In the genomic region with DNA sequence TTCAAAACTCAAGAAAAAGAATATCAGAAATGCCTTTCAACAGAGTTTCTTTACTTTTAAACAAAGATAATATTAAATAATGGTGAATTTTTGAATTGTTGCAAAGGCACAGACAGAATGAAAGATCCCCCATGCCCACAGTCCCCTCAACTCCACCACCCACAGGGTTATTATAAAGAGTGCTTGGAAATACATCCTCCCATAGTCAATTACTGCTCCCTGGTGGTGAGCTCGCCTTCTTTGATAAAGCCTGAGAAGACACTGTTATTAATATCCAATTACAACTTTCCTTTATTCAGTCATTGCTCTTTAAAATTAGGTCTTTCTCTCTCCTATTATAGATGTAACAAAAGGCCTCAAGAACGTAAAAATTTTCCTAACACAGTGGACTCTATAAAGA, we compare ENCODE assay signal across 18 cellular contexts.
DNase-seq lines count a peak whose midpoint lies in the region; ATAC-seq, FAIRE-seq and TF ChIP-seq lines count a peak whose summit lies in the region.
"Had no signal": no experiment of that assay in that cellular context is flagged by ENCODE, and none has a peak within 500 bp of the region (broad histone marks: within the 10 kb centered on the region; RNA-seq: fewer than 3 reads in every experiment).

No MANE protein-coding gene starts in this region.

- H3K9me3 Mint-ChIP-seq in activated T-helper 2 cell treated with anti-CD3 and anti-CD28 coated beads, Interferon-gamma antibody, Interleukin-2, Interleukin-4, amounts not matched to agents 10 μg/mL and 5 μg/mL and 100 μg/mL, durations not matched to agents 14 hours and 24 hours and 36 hours = peaks cover 3% of the 10 kb centered on the region
- H3K9me3 Mint-ChIP-seq: activated B cell treated with CpG ODN at 0.5 μM for 24 hours, CD14-positive monocyte had no signal

- DNase-seq in DND-41 (no peak), NCI-H748 treated with DMSO at 0.1 percent for 48 hours (lab: John Stamatoyannopoulos, UW) (peak; percentile 16), K562 (ENCODE audit: extremely low read depth in 1 of 4, low spot score in 3 of 4) (no peak), HepG2 (ENCODE audit: low spot score) (no peak), NCI-H2107 (lab: John Stamatoyannopoulos, UW) (no peak)
- no peak for DNase-seq in activated T-helper 2 cell treated with anti-CD3 and anti-CD28 coated beads, Interferon-gamma antibody, Interleukin-2, Interleukin-4, amounts not matched to agents 10 μg/mL and 5 μg/mL and 100 μg/mL, durations not matched to agents 14 hours and 24 hours and 36 hours (ENCODE audit: low spot score)
- DNase-seq: activated B cell treated with CpG ODN at 0.5 μM for 24 hours; activated naive CD4-positive, alpha-beta T cell; cerebellar nuclear complex; natural killer cell; right cardiac atrium; stimulated activated CD4-positive, alpha-beta T cell treated with anti-CD3 and anti-CD28 coated beads, Interleukin-4, amount 100 ng/mL, for 4 hours; upper lobe of right lung had no signal

- intact Hi-C loops in K562 (cut with micrococcal nuclease) (no loop called here), HepG2 (cut with micrococcal nuclease; ENCODE audit: unreplicated experiment) (no loop called here)
- intact Hi-C loops in activated T-helper 2 cell treated with anti-CD3 and anti-CD28 coated beads, Interferon-gamma antibody, Interleukin-2, Interleukin-4, amounts not matched to agents 10 μg/mL and 5 μg/mL and 100 μg/mL, durations not matched to agents 14 hours and 24 hours and 36 hours (cut with micrococcal nuclease) = no loop called here

- H3K9ac ChIP-seq in DND-41 (ENCODE audit: low read depth, low read length) (no peak overlapping the region), K562 (ENCODE audit: insufficient read depth in 1 of 2, low read depth in 2 of 2, low read length in 2 of 2) (no peak overlapping the region), HepG2 (ENCODE audit: insufficient read depth, low read depth, low read length) (no peak overlapping the region)

- no peak overlapping the region for H3K4me2 ChIP-seq in DND-41 (ENCODE audit: insufficient read depth, low read length)
- no peak overlapping the region for H3K4me2 ChIP-seq in K562 (ENCODE audit: insufficient read depth, low read length)
- no peak overlapping the region for H3K4me2 ChIP-seq in HepG2 (ENCODE audit: low read depth, low read length)

- TF ChIP-seq EP300 in K562 (IDR thresholded peaks at IDR 0.05; ENCODE audit: low read length) (no peak), HepG2 (IDR thresholded peaks at IDR 0.05; ENCODE audit: low read depth in 2 of 2, low read length in 2 of 2) (no peak), HepG2 (CRISPR knock-in tag; IDR thresholded peaks at IDR 0.05; ENCODE audit: borderline replicate concordance) (no peak)

- TF ChIP-seq POLR2A in K562 (conservative IDR thresholded peaks at IDR 0.05) (no peak), HepG2 (IDR thresholded peaks at IDR 0.05; ENCODE audit: insufficient read depth in 1 of 2, low read depth in 2 of 2, low read length in 2 of 2) (no peak)

- no peak overlapping the region for H3K4me3 ChIP-seq in DND-41 (ENCODE audit: low read depth in 1 of 2, low read length in 2 of 2)
- H3K4me3 ChIP-seq in K562 = no peak overlapping the region
- H3K4me3 ChIP-seq in HepG2 (replicated peaks in 1 of 3; ENCODE audit: insufficient read depth in 1 of 3, low read depth in 2 of 3, low read length in 3 of 3) = no peak overlapping the region
- H3K4me3 ChIP-seq: upper lobe of right lung had no signal

- BruUV-seq in K562 (replicated peaks; lab: Mats Ljungman, UMichigan) = no TSS peak
- BruUV-seq in HepG2 (replicated peaks; lab: Mats Ljungman, UMichigan) = no TSS peak

- H3K27ac ChIP-seq in DND-41 (ENCODE audit: low read length) = no peak overlapping the region
- H3K27ac ChIP-seq in K562 (ENCODE audit: extremely low read depth, low read depth, low read length) = no peak overlapping the region
- H3K27ac ChIP-seq in HepG2 (ENCODE audit: extremely low read length, insufficient read depth, low read length) = no peak overlapping the region
- H3K27ac ChIP-seq: upper lobe of right lung had no signal

- TF ChIP-seq RAD21 in K562 (CRISPR knock-in tag; conservative IDR thresholded peaks at IDR 0.05 in 1 of 2, IDR thresholded peaks at IDR 0.05 in 1 of 2) = no peak
- no peak for TF ChIP-seq RAD21 in HepG2 (CRISPR knock-in tag; IDR thresholded peaks at IDR 0.05)

- POLR2A ChIA-PET in K562 (lab: Yijun Ruan, JAX) (no interaction called here), HepG2 (lab: Yijun Ruan, JAX) (no interaction called here)

- no peaks in the 10 kb centered on the region for H3K36me3 Mint-ChIP-seq in activated T-helper 2 cell treated with anti-CD3 and anti-CD28 coated beads, Interferon-gamma antibody, Interleukin-2, Interleukin-4, amounts not matched to agents 10 μg/mL and 5 μg/mL and 100 μg/mL, durations not matched to agents 14 hours and 24 hours and 36 hours (ENCODE audit: low read depth)
- H3K36me3 Mint-ChIP-seq: CD14-positive monocyte; natural killer cell; stimulated activated effector memory CD8-positive, alpha-beta T cell treated with anti-CD3 and anti-CD28 coated beads, Interleukin-12 subunit alpha, Interleukin-12 subunit beta, amount 100 ng/mL, for 72 hours had no signal

- H3K4me1 Mint-ChIP-seq in activated T-helper 2 cell treated with anti-CD3 and anti-CD28 coated beads, Interferon-gamma antibody, Interleukin-2, Interleukin-4, amounts not matched to agents 10 μg/mL and 5 μg/mL and 100 μg/mL, durations not matched to agents 14 hours and 24 hours and 36 hours (ENCODE audit: low read depth) = no peaks in the 10 kb centered on the region
- H3K4me1 Mint-ChIP-seq: activated B cell treated with CpG ODN at 0.5 μM for 24 hours; CD14-positive monocyte; natural killer cell; stimulated activated effector memory CD8-positive, alpha-beta T cell treated with anti-CD3 and anti-CD28 coated beads, Interleukin-12 subunit alpha, Interleukin-12 subunit beta, amount 100 ng/mL, for 72 hours had no signal

- no peaks in the 10 kb centered on the region for H3K27me3 ChIP-seq in DND-41 (ENCODE audit: insufficient read depth, low read length, poor library complexity)
- H3K27me3 ChIP-seq in K562 (ENCODE audit: control insufficient read depth in 2 of 2, insufficient read depth in 2 of 2, low read length in 2 of 2) = no peaks in the 10 kb centered on the region
- H3K27me3 ChIP-seq in HepG2 (ENCODE audit: control insufficient read depth in 1 of 2, insufficient read depth in 2 of 2, low read length in 2 of 2) = no peaks in the 10 kb centered on the region
- H3K27me3 ChIP-seq: upper lobe of right lung had no signal

- no peak overlapping the region for H3K27ac Mint-ChIP-seq in activated T-helper 2 cell treated with anti-CD3 and anti-CD28 coated beads, Interferon-gamma antibody, Interleukin-2, Interleukin-4, amounts not matched to agents 10 μg/mL and 5 μg/mL and 100 μg/mL, durations not matched to agents 14 hours and 24 hours and 36 hours
- H3K27ac Mint-ChIP-seq: activated B cell treated with CpG ODN at 0.5 μM for 24 hours; CD14-positive monocyte; natural killer cell; stimulated activated effector memory CD8-positive, alpha-beta T cell treated with anti-CD3 and anti-CD28 coated beads, Interleukin-12 subunit alpha, Interleukin-12 subunit beta, amount 100 ng/mL, for 72 hours had no signal

- H3K79me2 ChIP-seq in DND-41 (ENCODE audit: insufficient read depth, low read length) = no peaks in the 10 kb centered on the region
- H3K79me2 ChIP-seq in K562 (ENCODE audit: control insufficient read depth, insufficient read depth, low read length) = no peaks in the 10 kb centered on the region
- H3K79me2 ChIP-seq in HepG2 (ENCODE audit: insufficient read depth, low read length) = no peaks in the 10 kb centered on the region

- no peaks in the 10 kb centered on the region for H3K4me1 ChIP-seq in DND-41 (ENCODE audit: insufficient read depth, low read length)
- H3K4me1 ChIP-seq in K562 (replicated peaks in 1 of 2; ENCODE audit: control insufficient read depth in 2 of 2, insufficient read depth in 2 of 2, low read length in 2 of 2) = no peaks in the 10 kb centered on the region
- no peaks in the 10 kb centered on the region for H3K4me1 ChIP-seq in HepG2 (ENCODE audit: insufficient read depth, low read length)
- H3K4me1 ChIP-seq: upper lobe of right lung had no signal

- H4K20me1 ChIP-seq in DND-41 (ENCODE audit: insufficient read depth, low read length) (no peaks in the 10 kb centered on the region), K562 (replicated peaks; ENCODE audit: control insufficient read depth, insufficient read depth, low read length) (no peaks in the 10 kb centered on the region), HepG2 (ENCODE audit: insufficient read depth, low read length) (no peaks in the 10 kb centered on the region)

- H2AFZ ChIP-seq in DND-41 (ENCODE audit: low read depth, low read length) = no peak overlapping the region
- H2AFZ ChIP-seq in K562 (ENCODE audit: low read depth, low read length) = no peak overlapping the region
- H2AFZ ChIP-seq in HepG2 (ENCODE audit: low read length) = no peak overlapping the region

- TF ChIP-seq CTCF in DND-41 (IDR thresholded peaks at IDR 0.05; ENCODE audit: borderline replicate concordance, extremely low read depth, low read length, poor library complexity, severe bottlenecking) = peak; percentile 27
- no peak for TF ChIP-seq CTCF in K562 (IDR thresholded peaks at IDR 0.05 in 2 of 3, conservative IDR thresholded peaks at IDR 0.05 in 1 of 3; ENCODE audit: insufficient read depth in 2 of 3, low read depth in 1 of 3, low read length in 3 of 3)
- 0 out of 2 replicates have a peak, but pooled peaks have one; percentile 4 for TF ChIP-seq CTCF in HepG2 (CRISPR knock-in tag; IDR thresholded peaks at IDR 0.05)

- H3K36me3 ChIP-seq in DND-41 (ENCODE audit: insufficient read depth, low read length) = no peaks in the 10 kb centered on the region
- no peaks in the 10 kb centered on the region for H3K36me3 ChIP-seq in K562 (ENCODE audit: control insufficient read depth, insufficient read depth, low read length)
- H3K36me3 ChIP-seq in HepG2 (replicated peaks in 1 of 2; ENCODE audit: control insufficient read depth in 1 of 2, insufficient read depth in 2 of 2, low read length in 2 of 2) = no peaks in the 10 kb centered on the region
- H3K36me3 ChIP-seq: upper lobe of right lung had no signal

- WGBS in K562 (ENCODE audit: insufficient coverage, low coverage, missing lambda C conversion rate) = 57% methylated on average over 2 of the region's 2 CpGs
- WGBS in HepG2 (ENCODE audit: low lambda C conversion rate) = 21% methylated on average over 2 of the region's 2 CpGs

- H3K9me1 ChIP-seq in K562 (ENCODE audit: control insufficient read depth, insufficient read depth, low read length) = no peaks in the 10 kb centered on the region

- in situ Hi-C loops in K562 (cut with MboI) = no loop called here
- in situ Hi-C loops in HepG2 (cut with HindIII; ENCODE audit: extremely low pct_ligation_motif_present, low pct_unique_long_range_greater_than_20kb) = no loop called here

- FAIRE-seq in K562 (lab: Jason Lieb, UNC) (no peak), HepG2 (lab: Jason Lieb, UNC) (no peak)
- FAIRE-seq: endothelial cell of umbilical vein, GM12891 had no signal

- CTCF ChIA-PET in K562 (lab: Yijun Ruan, JAX; ENCODE audit: low intra/inter-chr PET ratio) (no interaction called here), HepG2 (lab: Yijun Ruan, JAX; ENCODE audit: low intra/inter-chr PET ratio, low total read pairs) (no interaction called here)

- no peak for ATAC-seq in DND-41 (ENCODE audit: insufficient read depth, low read depth)
- ATAC-seq in K562 = 0 out of 3 replicates have a peak, but pooled peaks have one; percentile 49
- ATAC-seq in HepG2 = no peak
- no peak for ATAC-seq in HG02678 (IDR thresholded peaks at IDR 0.05; ENCODE audit: unreplicated experiment)
- ATAC-seq: natural killer cell; right cardiac atrium; stimulated activated effector memory CD8-positive, alpha-beta T cell treated with anti-CD3 and anti-CD28 coated beads, Interleukin-12 subunit alpha, Interleukin-12 subunit beta, amount 100 ng/mL, for 72 hours; upper lobe of right lung had no signal

- H3K4me3 Mint-ChIP-seq in activated T-helper 2 cell treated with anti-CD3 and anti-CD28 coated beads, Interferon-gamma antibody, Interleukin-2, Interleukin-4, amounts not matched to agents 10 μg/mL and 5 μg/mL and 100 μg/mL, durations not matched to agents 14 hours and 24 hours and 36 hours (ENCODE audit: low read depth) = no peak overlapping the region
- H3K4me3 Mint-ChIP-seq: activated B cell treated with CpG ODN at 0.5 μM for 24 hours; CD14-positive monocyte; natural killer cell; stimulated activated effector memory CD8-positive, alpha-beta T cell treated with anti-CD3 and anti-CD28 coated beads, Interleukin-12 subunit alpha, Interleukin-12 subunit beta, amount 100 ng/mL, for 72 hours had no signal

- H3K9me3 ChIP-seq in DND-41 (ENCODE audit: insufficient read depth, low read length, severe bottlenecking) (no peaks in the 10 kb centered on the region), K562 (replicated peaks; ENCODE audit: control insufficient read depth, insufficient read depth, low read depth, low read length) (no peaks in the 10 kb centered on the region), HepG2 (ENCODE audit: low read length) (no peaks in the 10 kb centered on the region)
- H3K9me3 ChIP-seq: upper lobe of right lung had no signal

- H3K27me3 Mint-ChIP-seq in activated T-helper 2 cell treated with anti-CD3 and anti-CD28 coated beads, Interferon-gamma antibody, Interleukin-2, Interleukin-4, amounts not matched to agents 10 μg/mL and 5 μg/mL and 100 μg/mL, durations not matched to agents 14 hours and 24 hours and 36 hours (ENCODE audit: low read depth) = no peaks in the 10 kb centered on the region
- H3K27me3 Mint-ChIP-seq: activated B cell treated with CpG ODN at 0.5 μM for 24 hours had no signal

Comparison
In these comparisons a context has a peak if more than half of its experiments do, and no peak if none do; other contexts are left out.
1. CTCF ChIP-seq: peak in DND-41 (single experiment) and HepG2 (single experiment); none in K562 (0 of 3).